In the genomic region with DNA sequence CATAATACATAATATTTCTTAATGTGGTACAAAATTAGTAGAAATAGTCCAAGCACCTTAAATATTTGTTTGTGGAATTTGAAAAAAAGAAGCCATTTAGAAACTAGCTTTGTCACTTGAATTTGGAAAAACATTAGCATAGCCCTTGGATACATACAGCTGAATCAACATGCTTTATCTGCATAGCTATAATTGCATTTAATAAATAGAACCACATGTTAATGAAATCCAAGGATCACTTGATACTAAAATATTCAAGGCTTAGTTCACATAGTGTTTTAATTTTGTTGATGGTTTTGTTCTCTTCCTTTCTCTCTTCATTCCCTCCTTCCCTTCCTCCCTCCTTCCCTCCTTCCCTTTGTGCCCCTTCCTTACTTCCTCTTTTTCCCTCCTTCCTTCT, we compare ENCODE assay signal across 22 cellular contexts.
"Had no signal": no experiment of that assay in that cellular context is flagged by ENCODE, and none has a peak within 500 bp of the region (broad histone marks: within the 10 kb centered on the region; RNA-seq: fewer than 3 reads in every experiment).

No MANE protein-coding gene starts in this region.

- H3K4me3 ChIP-seq: hepatocyte, left ventricle myocardium inferior, lung, neural progenitor cell, ovary, right atrium auricular region, sigmoid colon, spleen, tibial nerve, uterus had no signal

- H3K9me3 ChIP-seq: left ventricle myocardium inferior, ovary, right atrium auricular region, sigmoid colon, spleen, tibial nerve, uterus had no signal

- H3K36me3 ChIP-seq: left ventricle myocardium inferior, neural progenitor cell, ovary, right atrium auricular region, sigmoid colon, spleen, tibial nerve, uterus had no signal

- H2AFZ ChIP-seq: hepatocyte had no signal

- H3K4me2 ChIP-seq: hepatocyte, neural progenitor cell had no signal

- H3K27me3 ChIP-seq: hepatocyte, neural progenitor cell, ovary, right atrium auricular region, sigmoid colon, spleen, tibial nerve, uterus had no signal

- ATAC-seq: natural killer cell; stimulated activated memory B cell treated with anti-CD40 and anti-IgM and Interleukin-4, amounts not matched to agents 10 μg/mL and 1 μg/mL and 100 μg/mL, for 72 hours; stimulated activated naive CD8-positive, alpha-beta T cell treated with anti-CD3 and anti-CD28 coated beads, Interleukin-15, amount 100 ng/mL, for 72 hours had no signal

- H3K27ac ChIP-seq: hepatocyte, left ventricle myocardium inferior, neural progenitor cell, ovary, right atrium auricular region, sigmoid colon, spleen, tibial nerve, uterus had no signal

- DNase-seq: islet precursor cell; left ventricle myocardium inferior; mesendoderm; naive B cell; natural killer cell; nephron progenitor cell; ovary; sigmoid colon; small intestine; spleen; stimulated activated CD4-positive, alpha-beta T cell treated with anti-CD3 and anti-CD28 coated beads, Interleukin-4, amount 100 ng/mL, for 24 hours; stimulated activated CD8-positive, alpha-beta memory T cell treated with anti-CD3 and anti-CD28 coated beads, Interleukin-4, amount 100 ng/mL, for 48 hours; stimulated activated naive CD4-positive, alpha-beta T cell treated with Interleukin-2 at 50 U/mL for 16 hours; stimulated activated naive CD8-positive, alpha-beta T cell treated with anti-CD3 and anti-CD28 coated beads, Interleukin-15, amount 100 ng/mL, for 72 hours; substantia nigra; uterus had no signal

- H3K4me1 ChIP-seq: left ventricle myocardium inferior, neural progenitor cell, right atrium auricular region, sigmoid colon, spleen, tibial nerve, uterus had no signal

- H3K9ac ChIP-seq: neural progenitor cell had no signal
